8 cellular contexts compared by ENCODE assay signal in genomic region chr3:53044371-53045106, GRCh38. TPM values are rescaled to one million over a fixed set of nuclear protein-coding genes. Genes with fewer than 3 reads are reported as not detected.
DNase-seq lines count a peak whose midpoint lies in the region; ATAC-seq and TF ChIP-seq lines count a peak whose summit lies in the region.

No MANE protein-coding gene starts in this region.

- H3K4me3 Mint-ChIP-seq in CD4-positive, CD25-positive, alpha-beta regulatory T cell, result peak overlapping the region; percentile 95 to 98 (median 96)
- peak overlapping the region; percentile 94 to 99 for H3K4me3 Mint-ChIP-seq in activated T-cell treated with anti-CD3 and anti-CD28 coated beads, Interleukin-2, amount 50 U/mL, for 72 hours
- peak overlapping the region; percentile 92 to 100 (median 97) for H3K4me3 Mint-ChIP-seq in naive thymus-derived CD4-positive, alpha-beta T cell

- peaks cover 29 to 52% (median 38%) of the 10 kb centered on the region in 4 donors for H3K4me1 Mint-ChIP-seq in CD4-positive, CD25-positive, alpha-beta regulatory T cell
- H3K4me1 Mint-ChIP-seq in activated T-cell treated with anti-CD3 and anti-CD28 coated beads, Interleukin-2, amount 50 U/mL, for 72 hours (ENCODE audit: low read depth), result peaks cover 59% of the 10 kb centered on the region
- peaks cover 23 to 63% (median 51%) of the 10 kb centered on the region in 7 donors for H3K4me1 Mint-ChIP-seq in naive thymus-derived CD4-positive, alpha-beta T cell

- H3K4me1 ChIP-seq in CD4-positive, CD25-positive, alpha-beta regulatory T cell (ENCODE audit: control insufficient read depth, insufficient read depth, low read length, poor library complexity, severe bottlenecking), result peaks cover 26% of the 10 kb centered on the region
- peaks cover 4% of the 10 kb centered on the region for H3K4me1 ChIP-seq in fibroblast of lung (ENCODE audit: control insufficient read depth, extremely low read depth, insufficient read depth, low read length)
- peaks cover 9 to 31% of the 10 kb centered on the region in 2 donors for H3K4me1 ChIP-seq in naive thymus-derived CD4-positive, alpha-beta T cell (ENCODE audit: control insufficient read depth in 2 of 2, insufficient read depth in 2 of 2, low read length in 2 of 2)
- H3K4me1 ChIP-seq in thymus (ENCODE audit: control insufficient read depth, insufficient read depth, low read length), result peaks cover 4% of the 10 kb centered on the region

- H3K36me3 Mint-ChIP-seq in CD4-positive, CD25-positive, alpha-beta regulatory T cell, result peaks cover 4% of the 10 kb centered on the region
- H3K36me3 Mint-ChIP-seq in activated T-cell treated with anti-CD3 and anti-CD28 coated beads, Interleukin-2, amount 50 U/mL, for 72 hours (ENCODE audit: insufficient read depth in 2 of 2), result peaks cover 4 to 5% of the 10 kb centered on the region in 2 donors
- peaks cover 0 to 6% (median 0%) of the 10 kb centered on the region in 5 donors for H3K36me3 Mint-ChIP-seq in naive thymus-derived CD4-positive, alpha-beta T cell

- H3K36me3 ChIP-seq in CD4-positive, CD25-positive, alpha-beta regulatory T cell (ENCODE audit: control insufficient read depth, insufficient read depth, low read length), result no peaks in the 10 kb centered on the region
- H3K36me3 ChIP-seq in fibroblast of lung (ENCODE audit: control insufficient read depth, insufficient read depth, low read length), result no peaks in the 10 kb centered on the region
- no peaks in the 10 kb centered on the region for H3K36me3 ChIP-seq in naive thymus-derived CD4-positive, alpha-beta T cell (ENCODE audit: control insufficient read depth in 2 of 3, insufficient read depth in 3 of 3, low read length in 3 of 3)
- no peaks in the 10 kb centered on the region for H3K36me3 ChIP-seq in thymus (ENCODE audit: control insufficient read depth, insufficient read depth)

- peak overlapping the region; percentile 98 for H3K4me2 ChIP-seq in fibroblast of lung (ENCODE audit: extremely low read depth, insufficient read depth, low read length)

- no peaks in the 10 kb centered on the region for H3K27me3 ChIP-seq in CD4-positive, CD25-positive, alpha-beta regulatory T cell (ENCODE audit: control insufficient read depth, insufficient read depth, low read length)
- peaks cover 6% of the 10 kb centered on the region for H3K27me3 ChIP-seq in fibroblast of lung (ENCODE audit: control insufficient read depth, insufficient read depth, low read length)
- H3K27me3 ChIP-seq in naive thymus-derived CD4-positive, alpha-beta T cell (ENCODE audit: control insufficient read depth in 2 of 2, insufficient read depth in 2 of 2, low read length in 2 of 2), result no peaks in the 10 kb centered on the region
- H3K27me3 ChIP-seq in thymus (ENCODE audit: control insufficient read depth, insufficient read depth), result peaks cover 25% of the 10 kb centered on the region

- H3K27me3 Mint-ChIP-seq in CD4-positive, CD25-positive, alpha-beta regulatory T cell, result peaks cover 10% of the 10 kb centered on the region
- peaks cover 12% of the 10 kb centered on the region for H3K27me3 Mint-ChIP-seq in activated T-cell treated with anti-CD3 and anti-CD28 coated beads, Interleukin-2, amount 50 U/mL, for 72 hours (ENCODE audit: low read depth)
- peaks cover 0 to 14% (median 0%) of the 10 kb centered on the region in 5 donors for H3K27me3 Mint-ChIP-seq in naive thymus-derived CD4-positive, alpha-beta T cell

- intact Hi-C loops in naive thymus-derived CD4-positive, alpha-beta T cell (cut with micrococcal nuclease), result loop anchor here (1.0 to 10.0 kb wide), 8 partner anchors 61 to 1660 kb away; partner anchors contain the start of genes DUSP7 (in 2 of the 2), GNL3 (in 1 of the 2), ITIH1 (in 1 of the 2) and MANF (in 1 of the 2)

- H3K9me3 Mint-ChIP-seq in CD4-positive, CD25-positive, alpha-beta regulatory T cell, result peaks cover 0 to 2% (median 0%) of the 10 kb centered on the region in 7 donors
- H3K9me3 Mint-ChIP-seq in activated T-cell treated with anti-CD3 and anti-CD28 coated beads, Interleukin-2, amount 50 U/mL, for 72 hours, result no peaks in the 10 kb centered on the region
- H3K9me3 Mint-ChIP-seq in naive thymus-derived CD4-positive, alpha-beta T cell, result peaks cover 0 to 4% (median 0%) of the 10 kb centered on the region in 11 donors

- CTCF ChIA-PET in naive thymus-derived CD4-positive, alpha-beta T cell (lab: Charles Lee), result interaction anchor here (0.8 to 1.5 kb wide), 4 partner anchors 13 to 111 kb away, joined by 3 to 5 read pairs (median 4); no protein-coding TSS in a partner anchor

- WGBS in thymus, result 19% methylated on average over 33 of the region's 33 CpGs

- peak overlapping the region; percentile 80 for H3K9ac ChIP-seq in fibroblast of lung (ENCODE audit: insufficient read depth, low read length)

- no peaks in the 10 kb centered on the region for H3K9me3 ChIP-seq in CD4-positive, CD25-positive, alpha-beta regulatory T cell (ENCODE audit: control insufficient read depth in 2 of 2, low read length in 2 of 2)
- H3K9me3 ChIP-seq in fibroblast of lung (ENCODE audit: control insufficient read depth, insufficient read depth, low read depth, low read length) (no peaks in the 10 kb centered on the region), thymus (ENCODE audit: control insufficient read depth) (no peaks in the 10 kb centered on the region)
- no peaks in the 10 kb centered on the region for H3K9me3 ChIP-seq in naive thymus-derived CD4-positive, alpha-beta T cell (ENCODE audit: control insufficient read depth in 2 of 3, low read length in 3 of 3)

- peak overlapping the region; percentile 86 for H3K27ac ChIP-seq in CD4-positive, CD25-positive, alpha-beta regulatory T cell (ENCODE audit: insufficient read depth, low read length, poor library complexity, severe bottlenecking)
- H3K27ac ChIP-seq in fibroblast of lung (ENCODE audit: insufficient read depth, low read length) (peak overlapping the region; percentile 62), thymus (ENCODE audit: low read depth) (peak overlapping the region; percentile 79)
- peak overlapping the region; percentile 86 for H3K27ac ChIP-seq in naive thymus-derived CD4-positive, alpha-beta T cell (ENCODE audit: low read depth, low read length)

- no peaks in the 10 kb centered on the region for H3K79me2 ChIP-seq in fibroblast of lung (ENCODE audit: control insufficient read depth, insufficient read depth, low read length)

- peak overlapping the region; percentile 87 to 97 (median 94) for H3K27ac Mint-ChIP-seq in CD4-positive, CD25-positive, alpha-beta regulatory T cell
- H3K27ac Mint-ChIP-seq in activated T-cell treated with anti-CD3 and anti-CD28 coated beads, Interleukin-2, amount 50 U/mL, for 72 hours, result peak overlapping the region; percentile 97
- H3K27ac Mint-ChIP-seq in naive thymus-derived CD4-positive, alpha-beta T cell, result peak overlapping the region; percentile 91 to 100 (median 99)

- POLR2A ChIA-PET in naive thymus-derived CD4-positive, alpha-beta T cell (lab: Charles Lee), result interaction anchor here (0.5 to 6.7 kb wide), 18 partner anchors 11 to 303 kb away, joined by 3 to 102 read pairs (median 6); partner anchors contain the start of genes DCP1A and RFT1

- H2AFZ ChIP-seq in fibroblast of lung (ENCODE audit: low read length), result peak overlapping the region; percentile 95

- TF ChIP-seq CTCF in fibroblast of lung (conservative IDR thresholded peaks at IDR 0.05 in 1 of 2, IDR thresholded peaks at IDR 0.05 in 1 of 2; ENCODE audit: low read depth in 1 of 2, low read length in 2 of 2), result peak in 1 of 2 donors; percentile 5

- peak; percentile 16 to 71 (median 54) for DNase-seq in CD4-positive, CD25-positive, alpha-beta regulatory T cell
- DNase-seq in NAMALWA (ENCODE audit: low spot score) (peak; percentile 26), fibroblast of lung (ENCODE audit: low read depth in 2 of 2) (peak; percentile 50 to 56)
- peak; percentile 25 to 32 for DNase-seq in activated T-cell treated with anti-CD3 and anti-CD28 coated beads, Interleukin-2, amount 50 U/mL, for 72 hours
- DNase-seq in naive thymus-derived CD4-positive, alpha-beta T cell, result peak; percentile 38 to 76 (median 73)

- H4K20me1 ChIP-seq in fibroblast of lung (ENCODE audit: control insufficient read depth, extremely low read depth, insufficient read depth, low read length), result no peaks in the 10 kb centered on the region

- H3K4me3 ChIP-seq in CD4-positive, CD25-positive, alpha-beta regulatory T cell (ENCODE audit: low read depth, low read length), result peak overlapping the region; percentile 93
- peak overlapping the region; percentile 69 to 75 (median 72) for H3K4me3 ChIP-seq in fibroblast of lung (replicated peaks in 1 of 4; ENCODE audit: control extremely low read depth in 1 of 4, insufficient read depth in 1 of 4, low read depth in 3 of 4, low read length in 4 of 4)
- H3K4me3 ChIP-seq in naive thymus-derived CD4-positive, alpha-beta T cell (ENCODE audit: low read length), result peak overlapping the region; percentile 77
- peak overlapping the region; percentile 74 for H3K4me3 ChIP-seq in thymus (ENCODE audit: low read length)

- ATAC-seq in CD4-positive, CD25-positive, alpha-beta regulatory T cell (ENCODE audit: low read depth in 2 of 2), result peak in 1 of 2 donors; percentile 1
- ATAC-seq in GM21515 (IDR thresholded peaks at IDR 0.05; ENCODE audit: unreplicated experiment) (peak; percentile 17), HG02623 (IDR thresholded peaks at IDR 0.05; ENCODE audit: unreplicated experiment) (no peak)
- ATAC-seq in activated T-cell treated with anti-CD3 and anti-CD28 coated beads, Interleukin-2, amount 50 U/mL, for 72 hours (replicated peaks in 1 of 2), result peak; percentile 4 to 10
- peak; percentile 17 for ATAC-seq in naive thymus-derived CD4-positive, alpha-beta T cell

RNA-seq across cellular contexts. Expression of gene SFMBT1, which starts 1.3 kb away (rescaled TPM):
- total RNA-seq in CD4-positive, CD25-positive, alpha-beta regulatory T cell, result 31.4 TPM
- polyA plus RNA-seq in CD4-positive, CD25-positive, alpha-beta regulatory T cell, result 10 to 100 TPM; 13.1 to 19.8 (median 15.6) TPM
- 10 to 100 TPM; 24.9 to 26.3 TPM for total RNA-seq in activated T-cell treated with anti-CD3 and anti-CD28 coated beads, Interleukin-2, amount 50 U/mL, for 72 hours
- total RNA-seq in fibroblast of lung, result 5.6 and 5.9 TPM in 2 replicates
- polyA plus RNA-seq in fibroblast of lung, result 3.4 and 3.7 TPM in 2 replicates
- 2.9 and 3.0 TPM in 2 replicates for polyA plus RNA-seq in fibroblast of lung (2012)
- 9.0 and 11.5 TPM in 2 replicates for polyA minus RNA-seq in fibroblast of lung (ENCODE audit: low replicate concordance)
- 10 to 100 TPM; 28.4 to 47.1 (median 39.0) TPM for total RNA-seq in naive thymus-derived CD4-positive, alpha-beta T cell
- 10 to 100 TPM in 1 of 2 donors, 1 to 10 TPM in 1; 9.9 to 25.3 TPM for polyA plus RNA-seq in naive thymus-derived CD4-positive, alpha-beta T cell
- polyA plus RNA-seq in thymus, result 6.2 TPM
